27 cellular contexts compared by ENCODE assay signal in the genomic region with DNA sequence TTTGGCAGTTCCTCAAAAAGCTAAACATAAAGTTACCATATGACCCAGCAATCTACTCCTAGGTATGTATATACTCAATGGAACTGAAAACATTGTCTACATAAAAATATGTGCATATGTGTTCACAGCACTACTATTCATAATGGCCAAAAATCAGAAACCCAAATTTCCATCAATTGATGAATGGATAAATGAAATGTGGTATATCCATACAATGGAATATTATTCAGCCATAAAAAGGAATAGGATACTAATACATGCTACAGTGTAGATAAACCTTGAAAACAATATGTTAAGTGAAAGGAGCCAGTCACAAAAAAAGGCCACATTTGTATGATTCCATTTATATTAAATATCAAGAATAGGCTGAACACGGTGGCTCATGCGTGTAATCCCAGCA.
"Had no signal": no experiment of that assay in that cellular context is flagged by ENCODE, and none has a peak within 500 bp of the region (broad histone marks: within the 10 kb centered on the region; RNA-seq: fewer than 3 reads in every experiment).

No MANE protein-coding gene starts in this region.

- H3K27me3 Mint-ChIP-seq: activated B cell treated with CpG ODN at 0.5 μM for 24 hours; activated CD4-positive, alpha-beta memory T cell treated with anti-CD3 and anti-CD28 coated beads for 36 hours; activated CD4-positive, alpha-beta T cell treated with anti-CD3 and anti-CD28 coated beads, Interleukin-2, amount 10 ng/mL, durations not matched to agents 24 days and 14 days; activated naive CD4-positive, alpha-beta T cell treated with anti-CD3 and anti-CD28 coated beads, Interleukin-2, amount 10 ng/mL, durations not matched to agents 7 days and 5 days; activated naive CD8-positive, alpha-beta T cell treated with anti-CD3 and anti-CD28 coated beads for 36 hours had no signal

- H3K36me3 ChIP-seq: brain microvascular endothelial cell, cardiac muscle cell had no signal

- ATAC-seq: Panc1 had no signal

- DNase-seq: activated B cell treated with CpG ODN at 0.5 μM for 24 hours; activated CD4-positive, alpha-beta memory T cell treated with anti-CD3 and anti-CD28 coated beads for 36 hours; activated CD4-positive, alpha-beta T cell treated with anti-CD3 and anti-CD28 coated beads for 1 hour; activated CD4-positive, alpha-beta T cell treated with anti-CD3 and anti-CD28 coated beads, Interleukin-2, amount 10 ng/mL, durations not matched to agents 24 days and 14 days; activated CD8-positive, alpha-beta memory T cell treated with anti-CD3 and anti-CD28 coated beads for 24 hours; activated gamma-delta T cell treated with Interleukin-2 at 50 U/mL for 16 hours; activated naive CD4-positive, alpha-beta T cell treated with anti-CD3 and anti-CD28 coated beads, Interleukin-2, amount 10 ng/mL, durations not matched to agents 7 days and 5 days; activated naive CD8-positive, alpha-beta T cell treated with anti-CD3 and anti-CD28 coated beads for 36 hours; activated T-cell treated with anti-CD3 and anti-CD28 coated beads, Interleukin-2, amount 50 U/mL, for 48 hours; brain microvascular endothelial cell; Kasumi-1; KBM-7; NCI-H1092; NCI-H1417; NCI-H1694; NCI-H2029; NCI-H510A treated with DMSO at 0.1 percent for 48 hours; NCI-H69; NK-92 treated with Interleukin-12 subunit alpha and Interleukin-12 subunit beta, amount 100 ng/mL, for 24 hours; OCI-M1; Right ventricle myocardium superior; RPMI8226; T-helper 1 cell; T-helper 9 cell had no signal

- H3K4me3 ChIP-seq: cardiac muscle cell had no signal

- H3K27ac ChIP-seq: brain microvascular endothelial cell, cardiac muscle cell had no signal

- H3K4me3 Mint-ChIP-seq: activated B cell treated with CpG ODN at 0.5 μM for 24 hours; activated CD4-positive, alpha-beta memory T cell treated with anti-CD3 and anti-CD28 coated beads for 36 hours; activated naive CD4-positive, alpha-beta T cell treated with anti-CD3 and anti-CD28 coated beads, Interleukin-2, amount 10 ng/mL, durations not matched to agents 7 days and 5 days; activated naive CD8-positive, alpha-beta T cell treated with anti-CD3 and anti-CD28 coated beads for 36 hours had no signal

- H3K9me3 Mint-ChIP-seq: activated B cell treated with CpG ODN at 0.5 μM for 24 hours; activated CD4-positive, alpha-beta memory T cell treated with anti-CD3 and anti-CD28 coated beads for 36 hours; activated CD4-positive, alpha-beta T cell treated with anti-CD3 and anti-CD28 coated beads, Interleukin-2, amount 10 ng/mL, durations not matched to agents 24 days and 14 days had no signal

- H3K27ac Mint-ChIP-seq: activated B cell treated with CpG ODN at 0.5 μM for 24 hours; activated CD4-positive, alpha-beta memory T cell treated with anti-CD3 and anti-CD28 coated beads for 36 hours; activated CD4-positive, alpha-beta T cell treated with anti-CD3 and anti-CD28 coated beads, Interleukin-2, amount 10 ng/mL, durations not matched to agents 24 days and 14 days; activated naive CD4-positive, alpha-beta T cell treated with anti-CD3 and anti-CD28 coated beads, Interleukin-2, amount 10 ng/mL, durations not matched to agents 7 days and 5 days; activated naive CD8-positive, alpha-beta T cell treated with anti-CD3 and anti-CD28 coated beads for 36 hours; activated T-helper 2 cell treated with anti-CD3 and anti-CD28 coated beads, Interferon-gamma antibody, Interleukin-2, Interleukin-4, amounts not matched to agents 10 μg/mL and 5 μg/mL and 100 μg/mL, durations not matched to agents 14 hours and 24 hours and 36 hours had no signal

- H3K27me3 ChIP-seq: brain microvascular endothelial cell, cardiac muscle cell had no signal
